In the genomic region with DNA sequence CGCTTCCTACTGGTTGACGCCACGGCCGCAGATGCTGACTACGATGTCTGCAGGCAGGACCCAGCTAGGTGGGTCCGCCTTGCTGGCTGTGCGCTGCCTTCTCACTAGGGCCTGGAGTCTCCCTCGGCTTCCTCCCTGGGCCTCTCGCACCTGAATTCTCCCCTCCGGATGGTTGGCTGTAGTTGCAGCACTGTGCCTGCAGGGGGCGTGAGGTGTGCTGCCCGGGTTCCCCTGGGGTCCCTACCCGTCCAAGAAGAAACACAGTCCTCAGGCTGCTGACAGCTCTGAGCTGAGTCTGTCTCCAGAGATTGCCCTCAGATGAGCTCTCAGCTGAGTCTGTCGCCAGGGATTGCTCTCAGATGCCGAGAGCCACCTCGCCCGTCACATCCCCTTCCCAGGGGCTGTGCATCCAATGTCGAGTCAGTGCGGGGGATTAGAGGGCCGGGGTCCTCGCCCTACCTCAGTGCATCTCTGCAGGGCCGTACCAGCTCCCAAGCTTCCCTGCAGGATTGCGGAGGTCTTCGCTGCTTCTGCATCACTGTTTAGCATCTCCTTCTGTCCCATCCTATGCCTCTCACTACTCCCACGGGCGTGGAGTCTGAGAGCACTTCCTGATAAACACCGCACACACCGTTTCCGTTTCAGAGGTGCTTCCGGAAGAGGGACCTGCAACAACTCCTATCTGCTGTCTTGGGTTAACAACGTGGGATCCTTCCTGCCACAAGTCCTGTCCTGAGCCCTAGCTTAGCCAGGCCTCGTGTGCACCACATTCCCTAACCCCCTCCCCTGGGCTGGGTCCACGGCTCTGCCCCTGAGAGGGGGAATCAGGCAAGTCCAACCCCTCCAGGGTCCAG, we compare ENCODE assay signal across 8 cellular contexts.
A peak's percentile ranks its signal among the peaks of the same experiment; 100 is the strongest.
DNase-seq lines count a peak whose midpoint lies in the region; ATAC-seq and TF ChIP-seq lines count a peak whose summit lies in the region.

No MANE protein-coding gene starts in this region.

- no peaks in the 10 kb centered on the region for H3K4me1 Mint-ChIP-seq in MCF 10A (ENCODE audit: insufficient read depth, unreplicated experiment)

- H3K27me3 Mint-ChIP-seq in MCF 10A (ENCODE audit: insufficient read depth, unreplicated experiment), result peaks cover 32% of the 10 kb centered on the region

- no peak overlapping the region for H3K27ac ChIP-seq in breast epithelium
- H3K27ac ChIP-seq in VCaP, result no peak overlapping the region
- peak overlapping the region in 1 of 59 donors; percentile 38 for H3K27ac ChIP-seq in dorsolateral prefrontal cortex

- peak; percentile 5 for DNase-seq in MCF 10A (ENCODE audit: unreplicated experiment)
- DNase-seq in breast epithelium (ENCODE audit: low spot score in 2 of 2), result no peak
- no peak for DNase-seq in dorsolateral prefrontal cortex
- DNase-seq in stimulated activated CD4-positive, alpha-beta T cell treated with anti-CD3 and anti-CD28 coated beads, Interleukin-12 subunit alpha, Interleukin-12 subunit beta, amount 100 ng/mL, for 4 hours, result peak; percentile 43
- no peak for DNase-seq in left lobe of liver (ENCODE audit: low spot score)
- no peak for DNase-seq in NCI-H187 (lab: John Stamatoyannopoulos, UW)

- POLR2A ChIA-PET in MCF 10A (lab: Yijun Ruan, JAX), result interaction anchor here (0.9 kb wide), 1 partner anchor 17 kb away, joined by 3 read pairs; no protein-coding TSS in a partner anchor

- no TSS peak for BruUV-seq in MCF 10A (replicated peaks; lab: Mats Ljungman, UMichigan)

- no peak for TF ChIP-seq POLR2A in breast epithelium (IDR thresholded peaks at IDR 0.05)

- H3K27ac Mint-ChIP-seq in MCF 10A (ENCODE audit: low read depth, unreplicated experiment), result no peak overlapping the region

- H3K9me3 ChIP-seq in breast epithelium, result no peaks in the 10 kb centered on the region

- H3K4me3 Mint-ChIP-seq in MCF 10A (ENCODE audit: unreplicated experiment), result no peak overlapping the region

- no peaks in the 10 kb centered on the region for H3K9me3 Mint-ChIP-seq in MCF 10A (ENCODE audit: unreplicated experiment)

- H3K4me3 ChIP-seq in breast epithelium, result no peak overlapping the region
- H3K4me3 ChIP-seq in dorsolateral prefrontal cortex, result peak overlapping the region in 5 of 59 donors; percentile 3 to 40 (median 21)

- no peaks in the 10 kb centered on the region for H3K36me3 ChIP-seq in breast epithelium

- intact Hi-C loops in MCF 10A (cut with micrococcal nuclease), result loop anchor here (10.0 kb wide), 1 partner anchor 131 kb away; no protein-coding TSS in a partner anchor
- intact Hi-C loops in breast epithelium (cut with DNase I; ENCODE audit: low total_unique reads), result no loop called here
- intact Hi-C loops in dorsolateral prefrontal cortex (cut with DNase I), result no loop called here

- H3K36me3 Mint-ChIP-seq in MCF 10A (ENCODE audit: insufficient read depth, unreplicated experiment), result no peaks in the 10 kb centered on the region

- CTCF ChIA-PET in MCF 10A (lab: Yijun Ruan, JAX), result interaction anchor here (1.7 kb wide), 1 partner anchor 10 kb away, joined by 7 read pairs; no protein-coding TSS in a partner anchor

- H3K27me3 ChIP-seq in breast epithelium (no peaks in the 10 kb centered on the region), dorsolateral prefrontal cortex (no peaks in the 10 kb centered on the region)

- no peaks in the 10 kb centered on the region for H3K4me1 ChIP-seq in breast epithelium

- TF ChIP-seq CTCF in MCF 10A (IDR thresholded peaks at IDR 0.05; ENCODE audit: unreplicated experiment) (peak; percentile 55), breast epithelium (IDR thresholded peaks at IDR 0.05) (no peak), VCaP (conservative IDR thresholded peaks at IDR 0.05) (peak; percentile 45; the same call in 1 of the 2 replicates), dorsolateral prefrontal cortex (IDR thresholded peaks at IDR 0.05 in 54 of 56, conservative IDR thresholded peaks at IDR 0.05 in 2 of 56; ENCODE audit: low read depth in 1 of 56, partially characterized antibody in 56 of 56) (peak in 52 of 56 donors; percentile 11 to 59 (median 40))

- ATAC-seq in left lobe of liver (no peak), GM21515 (IDR thresholded peaks at IDR 0.05; ENCODE audit: unreplicated experiment) (no peak)

Comparison
In these comparisons a context has a peak if more than half of its experiments do, and no peak if none do; other contexts are left out.
1. DNase-seq: peak in MCF 10A (single experiment) and stimulated activated CD4-positive, alpha-beta T cell treated with anti-CD3 and anti-CD28 coated beads, Interleukin-12 subunit alpha, Interleukin-12 subunit beta, amount 100 ng/mL, for 4 hours (single experiment); none in breast epithelium (0 of 2), dorsolateral prefrontal cortex (0 of 10), left lobe of liver (single experiment) and NCI-H187 (0 of 2).
2. CTCF ChIP-seq: peak in MCF 10A (single experiment), VCaP (single experiment) and dorsolateral prefrontal cortex (52 of 56); none in breast epithelium (0 of 3).